ENCODE assay signal across 8 cellular contexts in genomic region chr13:50081899-50082425, GRCh38.
DNase-seq lines count a peak whose midpoint lies in the region; ATAC-seq, FAIRE-seq and TF ChIP-seq lines count a peak whose summit lies in the region.

No MANE protein-coding gene starts in this region.

- H3K9me3 Mint-ChIP-seq in CD4-positive, CD25-positive, alpha-beta regulatory T cell = peaks cover 0 to 5% (median 0%) of the 10 kb centered on the region in 7 donors

- no peaks in the 10 kb centered on the region for H3K36me3 ChIP-seq in CD4-positive, CD25-positive, alpha-beta regulatory T cell (ENCODE audit: control insufficient read depth, insufficient read depth, low read length)
- H3K36me3 ChIP-seq in HepG2 (replicated peaks in 1 of 2; ENCODE audit: control insufficient read depth in 1 of 2, insufficient read depth in 2 of 2, low read length in 2 of 2) = no peaks in the 10 kb centered on the region

- TF ChIP-seq POLR2A in HepG2 (IDR thresholded peaks at IDR 0.05; ENCODE audit: insufficient read depth in 1 of 2, low read depth in 2 of 2, low read length in 2 of 2) = peak; percentile 55 to 63; a peak in 3 of 4 replicates

- no peak for TF ChIP-seq RAD21 in HepG2 (CRISPR knock-in tag; IDR thresholded peaks at IDR 0.05)

- CTCF ChIA-PET in HepG2 (lab: Yijun Ruan, JAX; ENCODE audit: low intra/inter-chr PET ratio, low total read pairs) = no interaction called here

- WGBS in HepG2 (ENCODE audit: low lambda C conversion rate) = under 1% methylated on average over 35 of the region's 35 CpGs

- POLR2A ChIA-PET in HepG2 (lab: Yijun Ruan, JAX) = interaction anchor here (1.0 to 5.2 kb wide), 7 partner anchors 10 to 391 kb away, joined by 3 to 74 read pairs (median 3); partner anchors contain the start of genes EBPL and TRIM13

- H3K9ac ChIP-seq in HepG2 (ENCODE audit: insufficient read depth, low read depth, low read length) = peak overlapping the region; percentile 92

- peak; percentile 86 for FAIRE-seq in HepG2 (lab: Jason Lieb, UNC)

- TF ChIP-seq EP300 in HepG2 (IDR thresholded peaks at IDR 0.05; ENCODE audit: low read depth in 2 of 2, low read length in 2 of 2) = no peak
- no peak for TF ChIP-seq EP300 in HepG2 (CRISPR knock-in tag; IDR thresholded peaks at IDR 0.05; ENCODE audit: borderline replicate concordance)

- peak; percentile 75 to 78 for ATAC-seq in CD4-positive, CD25-positive, alpha-beta regulatory T cell (ENCODE audit: low read depth in 2 of 2)
- ATAC-seq in GM19438 (IDR thresholded peaks at IDR 0.05; ENCODE audit: low read depth, unreplicated experiment) (peak; percentile 62), HG03571 (IDR thresholded peaks at IDR 0.05; ENCODE audit: unreplicated experiment) (peak; percentile 72), HepG2 (peak; percentile 86)

- no peaks in the 10 kb centered on the region; the same call in 1 of the 2 replicates for H4K20me1 ChIP-seq in HepG2 (ENCODE audit: insufficient read depth, low read length)

- H3K4me3 Mint-ChIP-seq in CD4-positive, CD25-positive, alpha-beta regulatory T cell = peak overlapping the region; percentile 95 to 100 (median 98)

- peaks cover 39% of the 10 kb centered on the region for H3K4me1 ChIP-seq in CD4-positive, CD25-positive, alpha-beta regulatory T cell (ENCODE audit: control insufficient read depth, insufficient read depth, low read length, poor library complexity, severe bottlenecking)
- H3K4me1 ChIP-seq in HepG2 (ENCODE audit: insufficient read depth, low read length) = peaks cover 43% of the 10 kb centered on the region

- H2AFZ ChIP-seq in HepG2 (ENCODE audit: low read length) = peak overlapping the region; percentile 36

- no peaks in the 10 kb centered on the region for H3K9me3 ChIP-seq in CD4-positive, CD25-positive, alpha-beta regulatory T cell (ENCODE audit: control insufficient read depth in 2 of 2, low read length in 2 of 2)
- H3K9me3 ChIP-seq in HepG2 (ENCODE audit: low read length) = no peaks in the 10 kb centered on the region

- in situ Hi-C loops in HepG2 (cut with HindIII; ENCODE audit: extremely low pct_ligation_motif_present, low pct_unique_long_range_greater_than_20kb) = loop anchor here (10.0 kb wide), 1 partner anchor 723 kb away; no protein-coding TSS in a partner anchor

- H3K79me2 ChIP-seq in HepG2 (ENCODE audit: insufficient read depth, low read length) = peaks cover 88% of the 10 kb centered on the region

- H3K27me3 Mint-ChIP-seq in CD4-positive, CD25-positive, alpha-beta regulatory T cell = peaks cover 15% of the 10 kb centered on the region

- peak overlapping the region; percentile 89 to 99 (median 98) for H3K27ac Mint-ChIP-seq in CD4-positive, CD25-positive, alpha-beta regulatory T cell

- no peak; the same call in 1 of the 2 replicates for TF ChIP-seq CTCF in HepG2 (CRISPR knock-in tag; IDR thresholded peaks at IDR 0.05)

- DNase-seq in CD4-positive, CD25-positive, alpha-beta regulatory T cell = peak; percentile 97 to 99 (median 99)
- peak; percentile 89 for DNase-seq in NCI-H774 (lab: John Stamatoyannopoulos, UW)
- peak; percentile 98 to 99 for DNase-seq in activated CD4-positive, alpha-beta T cell treated with anti-CD3 and anti-CD28 coated beads, Interleukin-2, amount 50 U/mL, for 48 hours
- DNase-seq in dermis microvascular lymphatic vessel endothelial cell (ENCODE audit: low read depth in 2 of 2) = peak; percentile 97 to 99
- peak; percentile 96 for DNase-seq in HepG2 (ENCODE audit: low spot score)
- peak; percentile 95 to 96 for DNase-seq in stimulated activated CD4-positive, alpha-beta T cell treated with anti-CD3 and anti-CD28 coated beads, Interleukin-2, amount 100 ng/mL, for 48 hours

- H3K27me3 ChIP-seq in CD4-positive, CD25-positive, alpha-beta regulatory T cell (ENCODE audit: control insufficient read depth, insufficient read depth, low read length) = no peaks in the 10 kb centered on the region
- H3K27me3 ChIP-seq in HepG2 (ENCODE audit: control insufficient read depth in 1 of 2, insufficient read depth in 2 of 2, low read length in 2 of 2) = no peaks in the 10 kb centered on the region; a peak in 1 of 5 replicates

- BruUV-seq in HepG2 (replicated peaks; lab: Mats Ljungman, UMichigan) = no TSS peak

- H3K36me3 Mint-ChIP-seq in CD4-positive, CD25-positive, alpha-beta regulatory T cell = peaks cover 5% of the 10 kb centered on the region

- H3K27ac ChIP-seq in CD4-positive, CD25-positive, alpha-beta regulatory T cell (ENCODE audit: insufficient read depth, low read length, poor library complexity, severe bottlenecking) = peak overlapping the region; percentile 93
- peak overlapping the region; percentile 96 for H3K27ac ChIP-seq in HepG2 (ENCODE audit: extremely low read length, insufficient read depth, low read length)

- peak overlapping the region; percentile 90 for H3K4me3 ChIP-seq in CD4-positive, CD25-positive, alpha-beta regulatory T cell (ENCODE audit: low read depth, low read length)
- H3K4me3 ChIP-seq in HepG2 (replicated peaks in 1 of 3; ENCODE audit: insufficient read depth in 1 of 3, low read depth in 2 of 3, low read length in 3 of 3) = peak overlapping the region; percentile 78 to 93 (median 91)

- peak overlapping the region; percentile 97 for H3K4me2 ChIP-seq in HepG2 (ENCODE audit: low read depth, low read length)

- intact Hi-C loops in HepG2 (cut with micrococcal nuclease; ENCODE audit: unreplicated experiment) = loop anchor here (1.0 to 10.0 kb wide), 6 partner anchors 43 to 985 kb away; partner anchors contain the start of gene TRIM13

- peaks cover 12 to 66% (median 41%) of the 10 kb centered on the region in 4 donors for H3K4me1 Mint-ChIP-seq in CD4-positive, CD25-positive, alpha-beta regulatory T cell

TF ChIP-seq in HepG2, 621 proteins besides CTCF, POLR2A, EP300 and RAD21 (continues in another document):
- TF ChIP-seq ZHX2 (IDR thresholded peaks at IDR 0.05; ENCODE audit: low read depth) (no peak), ZHX2 (CRISPR knock-in tag; IDR thresholded peaks at IDR 0.05; ENCODE audit: borderline replicate concordance) (no peak), TCF12 (IDR thresholded peaks at IDR 0.05) (no peak), TCF12 (CRISPR knock-in tag; IDR thresholded peaks at IDR 0.05) (peak; percentile 37; the same call in 1 of the 2 replicates), ZUFSP (CRISPR knock-in tag; IDR thresholded peaks at IDR 0.05; ENCODE audit: borderline replicate concordance) (no peak), JDP2 (CRISPR knock-in tag; IDR thresholded peaks at IDR 0.05; ENCODE audit: borderline replicate concordance) (no peak), SAP130 (CRISPR knock-in tag; IDR thresholded peaks at IDR 0.05; ENCODE audit: low read depth) (peak; percentile 85), ARID2 (CRISPR knock-in tag; IDR thresholded peaks at IDR 0.05; ENCODE audit: borderline replicate concordance) (peak; percentile 53; the same call in 1 of the 2 replicates)

Comparison
In these comparisons a context has a peak if more than half of its experiments do, and no peak if none do; other contexts are left out.
1. Peak in every context shown above with its lines: DNase-seq, ATAC-seq, H3K4me3 ChIP-seq and H3K27ac ChIP-seq.